25 cellular contexts compared by ENCODE assay signal in the genomic region with DNA sequence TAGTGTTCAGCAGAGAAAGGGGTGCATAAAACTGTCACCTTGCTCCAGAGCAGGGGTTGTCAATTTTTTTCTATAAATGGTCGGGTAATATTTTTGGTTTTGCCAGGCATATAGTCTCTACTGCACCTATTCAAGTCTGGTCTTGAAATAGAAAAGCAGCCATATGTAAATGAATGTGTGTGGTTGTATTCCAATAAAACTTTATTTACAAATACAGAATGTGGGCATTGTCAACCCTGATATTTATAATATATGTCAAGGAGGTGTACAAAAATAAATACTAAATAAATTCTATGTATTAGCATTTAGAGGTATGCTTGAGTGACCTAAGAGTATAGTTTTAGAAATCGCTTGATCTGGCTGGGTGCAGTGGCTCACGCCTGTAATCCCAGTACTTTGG.
DNase-seq lines count a peak whose midpoint lies in the region; ATAC-seq, FAIRE-seq and TF ChIP-seq lines count a peak whose summit lies in the region.
"Had no signal": no experiment of that assay in that cellular context is flagged by ENCODE, and none has a peak within 500 bp of the region (broad histone marks: within the 10 kb centered on the region; RNA-seq: fewer than 3 reads in every experiment).

No MANE protein-coding gene starts in this region.

- H3K4me2 ChIP-seq in GM12878 (ENCODE audit: control insufficient read depth, insufficient read depth) (no peak overlapping the region), K562 (ENCODE audit: insufficient read depth, low read length) (no peak overlapping the region)
- H3K4me2 ChIP-seq: BLaER1 had no signal

- 98 to 99% methylated on average over 3 of the region's 3 CpGs for WGBS in heart right ventricle, 2 donors
- WGBS in right cardiac atrium: 96% methylated on average over 3 of the region's 3 CpGs
- 24% methylated on average over 3 of the region's 3 CpGs for WGBS in GM12878 (ENCODE audit: insufficient coverage, insufficient replicate concordance, low lambda C conversion rate, missing lambda C conversion rate)
- WGBS in K562 (ENCODE audit: insufficient coverage, low coverage, missing lambda C conversion rate): 0% methylated on average over 3 of the region's 3 CpGs

- TF ChIP-seq CTCF in heart right ventricle (IDR thresholded peaks at IDR 0.05): no peak
- TF ChIP-seq CTCF in GM12878 (IDR thresholded peaks at IDR 0.05 in 2 of 3, conservative IDR thresholded peaks at IDR 0.05 in 1 of 3; ENCODE audit: control insufficient read depth in 2 of 3, extremely low read depth in 1 of 3, insufficient read depth in 1 of 3, low read depth in 3 of 3, low read length in 3 of 3): no peak
- TF ChIP-seq CTCF in K562 (IDR thresholded peaks at IDR 0.05 in 2 of 3, conservative IDR thresholded peaks at IDR 0.05 in 1 of 3; ENCODE audit: insufficient read depth in 2 of 3, low read depth in 1 of 3, low read length in 3 of 3): no peak

- BruUV-seq in GM12878 (replicated peaks; lab: Mats Ljungman, UMichigan) (no TSS peak), K562 (replicated peaks; lab: Mats Ljungman, UMichigan) (no TSS peak)

- no peak overlapping the region for H3K9ac ChIP-seq in GM12878 (ENCODE audit: control insufficient read depth, insufficient read depth, low read length)
- H3K9ac ChIP-seq in K562 (ENCODE audit: insufficient read depth in 1 of 2, low read depth in 2 of 2, low read length in 2 of 2): no peak overlapping the region
- H3K9ac ChIP-seq: BLaER1 had no signal

- H3K4me1 ChIP-seq in heart right ventricle: peaks cover 0 to 36% (median 8%) of the 10 kb centered on the region in 9 donors
- peaks cover 1% of the 10 kb centered on the region for H3K4me1 ChIP-seq in right cardiac atrium (ENCODE audit: control insufficient read depth, insufficient read depth, low read length)
- H3K4me1 ChIP-seq in GM12878 (ENCODE audit: control insufficient read depth, insufficient read depth, low read length): no peaks in the 10 kb centered on the region
- no peaks in the 10 kb centered on the region for H3K4me1 ChIP-seq in K562 (replicated peaks in 1 of 2; ENCODE audit: control insufficient read depth in 2 of 2, insufficient read depth in 2 of 2, low read length in 2 of 2)

- TF ChIP-seq POLR2A in GM12878 (IDR thresholded peaks at IDR 0.05; ENCODE audit: low read depth, low read length): no peak
- TF ChIP-seq POLR2A in K562 (conservative IDR thresholded peaks at IDR 0.05): no peak

- TF ChIP-seq RAD21 in GM12878 (IDR thresholded peaks at IDR 0.05; ENCODE audit: insufficient read depth, low read depth, low read length) (no peak), K562 (CRISPR knock-in tag; conservative IDR thresholded peaks at IDR 0.05 in 1 of 2, IDR thresholded peaks at IDR 0.05 in 1 of 2) (no peak)

- TF ChIP-seq EP300 in GM12878 (IDR thresholded peaks at IDR 0.05; ENCODE audit: borderline replicate concordance in 1 of 2, control insufficient read depth in 1 of 2, low read depth in 2 of 2, low read length in 2 of 2) (no peak), K562 (IDR thresholded peaks at IDR 0.05; ENCODE audit: low read length) (no peak)

- H3K4me3 ChIP-seq in heart right ventricle (no peak overlapping the region), right cardiac atrium (ENCODE audit: low read length) (no peak overlapping the region), GM12878 (no peak overlapping the region), K562 (no peak overlapping the region)
- H3K4me3 ChIP-seq: BLaER1 had no signal

- H3K27me3 ChIP-seq in heart right ventricle (no peaks in the 10 kb centered on the region), right cardiac atrium (ENCODE audit: control insufficient read depth, insufficient read depth) (no peaks in the 10 kb centered on the region), GM12878 (replicated peaks in 1 of 2; ENCODE audit: control insufficient read depth in 2 of 2, insufficient read depth in 2 of 2, low read length in 1 of 2) (no peaks in the 10 kb centered on the region), K562 (ENCODE audit: control insufficient read depth in 2 of 2, insufficient read depth in 2 of 2, low read length in 2 of 2) (no peaks in the 10 kb centered on the region)
- H3K27me3 ChIP-seq: BE2C, BLaER1 had no signal

- no peak for DNase-seq in heart right ventricle
- no peak for DNase-seq in right cardiac atrium
- DNase-seq in GM12878 (ENCODE audit: low read depth, low spot score): no peak
- DNase-seq in K562 (ENCODE audit: extremely low read depth in 1 of 4, low spot score in 3 of 4): no peak
- DNase-seq in RCC 7860 (ENCODE audit: low spot score): no peak
- DNase-seq: 8988T; ACHN; BE2C; C1 segment of cervical spinal cord; CD4-positive, alpha-beta memory T cell; CD4-positive, CD25-positive, alpha-beta regulatory T cell; CD8-positive, alpha-beta memory T cell; COR-L47; DMS 273 treated with DMSO at 0.1 percent for 48 hours; DMS153; DMS53; DMS79; DND-41; EL; GDM1 had no signal

- H3K27ac ChIP-seq in heart right ventricle (peak overlapping the region in 8 of 10 donors; percentile 38 to 84 (median 68)), right cardiac atrium (ENCODE audit: low read length) (no peak overlapping the region), GM12878 (ENCODE audit: control insufficient read depth, insufficient read depth) (no peak overlapping the region), K562 (ENCODE audit: extremely low read depth, low read depth, low read length) (no peak overlapping the region)
- H3K27ac ChIP-seq: BLaER1 had no signal

- FAIRE-seq in GM12878 (lab: Jason Lieb, UNC) (no peak), K562 (lab: Jason Lieb, UNC) (no peak), RCC 7860 (lab: Jason Lieb, UNC) (no peak)
- FAIRE-seq: A204.1, GM12891, GM19239 had no signal

- intact Hi-C loops in heart right ventricle (cut with DNase I): no loop called here
- intact Hi-C loops in right cardiac atrium (cut with DNase I): no loop called here
- intact Hi-C loops in GM12878 (cut with micrococcal nuclease; ENCODE audit: unreplicated experiment): no loop called here
- intact Hi-C loops in K562 (cut with micrococcal nuclease): no loop called here

- in situ Hi-C loops in GM12878 (cut with MboI) (no loop called here), K562 (cut with MboI) (no loop called here)

- POLR2A ChIA-PET in GM12878 (lab: Charles Lee): interaction anchor here (1.4 kb wide), 1 partner anchor 12 kb away, joined by 3 read pairs; no protein-coding TSS in a partner anchor
- POLR2A ChIA-PET in K562 (lab: Yijun Ruan, JAX): no interaction called here

- H3K36me3 ChIP-seq in heart right ventricle (no peaks in the 10 kb centered on the region), GM12878 (ENCODE audit: control insufficient read depth in 2 of 2, insufficient read depth in 2 of 2, low read length in 1 of 2) (no peaks in the 10 kb centered on the region), K562 (ENCODE audit: control insufficient read depth, insufficient read depth, low read length) (no peaks in the 10 kb centered on the region)
- H3K36me3 ChIP-seq: BE2C, BLaER1 had no signal

- H3K9me3 ChIP-seq in heart right ventricle (no peaks in the 10 kb centered on the region), right cardiac atrium (ENCODE audit: control insufficient read depth, low read length) (no peaks in the 10 kb centered on the region), GM12878 (replicated peaks; ENCODE audit: control insufficient read depth, insufficient read depth, low read length) (no peaks in the 10 kb centered on the region), K562 (replicated peaks; ENCODE audit: control insufficient read depth, insufficient read depth, low read depth, low read length) (no peaks in the 10 kb centered on the region)
- H3K9me3 ChIP-seq: BE2C, BLaER1 had no signal

- ATAC-seq in heart right ventricle (no peak), right cardiac atrium (no peak), GM12878 (no peak), K562 (no peak), HG02759 (IDR thresholded peaks at IDR 0.05; ENCODE audit: unreplicated experiment) (no peak)

- H2AFZ ChIP-seq in GM12878 (ENCODE audit: control insufficient read depth, low read depth, low read length) (no peak overlapping the region), K562 (ENCODE audit: low read depth, low read length) (no peak overlapping the region)

- CTCF ChIA-PET in GM12878 (lab: Yijun Ruan, JAX) (interaction anchor here (1.4 kb wide), 1 partner anchor 18 kb away, joined by 5 read pairs; no protein-coding TSS in a partner anchor), K562 (lab: Yijun Ruan, JAX; ENCODE audit: low intra/inter-chr PET ratio) (no interaction called here)

- no peaks in the 10 kb centered on the region for H4K20me1 ChIP-seq in GM12878 (ENCODE audit: control insufficient read depth, insufficient read depth)
- H4K20me1 ChIP-seq in K562 (replicated peaks; ENCODE audit: control insufficient read depth, insufficient read depth, low read length): no peaks in the 10 kb centered on the region
- H4K20me1 ChIP-seq: BLaER1 had no signal

- SMC1A ChIA-PET in GM12878 (lab: Charles Lee; ENCODE audit: uncharacterized antibody, unreplicated experiment): interaction anchor here (1.0 to 34.7 kb wide), 7 partner anchors 8 to 109 kb away, joined by 3 to 707 read pairs (median 10); no protein-coding TSS in a partner anchor

- no peaks in the 10 kb centered on the region for H3K9me1 ChIP-seq in K562 (ENCODE audit: control insufficient read depth, insufficient read depth, low read length)

- H3K79me2 ChIP-seq in GM12878 (ENCODE audit: control insufficient read depth, insufficient read depth, low read length) (no peaks in the 10 kb centered on the region), K562 (ENCODE audit: control insufficient read depth, insufficient read depth, low read length) (no peaks in the 10 kb centered on the region)

- RAD21 ChIA-PET in GM12878 (lab: Charles Lee; ENCODE audit: unreplicated experiment): interaction anchor here (0.7 kb wide), 1 partner anchor 179 kb away, joined by 3 read pairs; no protein-coding TSS in a partner anchor

TF ChIP-seq in GM12878, 131 proteins besides CTCF, POLR2A, EP300 and RAD21 (continues in another document):
- TF ChIP-seq SMAD5 (IDR thresholded peaks at IDR 0.05; ENCODE audit: low read depth) (no peak), BCL11A (IDR thresholded peaks at IDR 0.05; ENCODE audit: low read depth, low read length) (no peak)

Comparison
In these comparisons a context has a peak if more than half of its experiments do, and no peak if none do; other contexts are left out.
1. H3K27ac ChIP-seq: peak in heart right ventricle (8 of 10); none in right cardiac atrium (single experiment), GM12878 (single experiment) and K562 (single experiment).